ENCODE assay signal across 1 cellular context in genomic region chr17:76478097-76478496, GRCh38.
TF ChIP-seq lines count a peak whose summit lies in the region.

No MANE protein-coding gene starts in this region.

TF ChIP-seq in K562, 482 proteins besides CTCF, POLR2A, EP300 and RAD21:
- TF ChIP-seq THRAP3 (IDR thresholded peaks at IDR 0.05; ENCODE audit: borderline replicate concordance) (no peak), BCOR (IDR thresholded peaks at IDR 0.05) (peak; percentile 65; the same call in 1 of the 2 replicates), KDM1A (IDR thresholded peaks at IDR 0.05) (peak in 1 of 2 experiments; percentile 31; a peak in 1 of 4 replicates)
